Comparison of ENCODE assay signal across 10 cellular contexts in genomic region chr17:57899391-57899790, GRCh38. TPM values are rescaled to one million over a fixed set of nuclear protein-coding genes. Genes with fewer than 3 reads are reported as not detected.
DNase-seq lines count a peak whose midpoint lies in the region; ATAC-seq, FAIRE-seq and TF ChIP-seq lines count a peak whose summit lies in the region.
"Had no signal": no experiment of that assay in that cellular context is flagged by ENCODE, and none has a peak within 500 bp of the region (broad histone marks: within the 10 kb centered on the region; RNA-seq: fewer than 3 reads in every experiment).

No MANE protein-coding gene starts in this region.

- BruUV-seq in A673 (replicated peaks; lab: Mats Ljungman, UMichigan): no TSS peak

- no peaks in the 10 kb centered on the region for H3K36me3 ChIP-seq in bronchial epithelial cell (ENCODE audit: control insufficient read depth, insufficient read depth, low read length)
- no peaks in the 10 kb centered on the region for H3K36me3 ChIP-seq in lung (ENCODE audit: control insufficient read depth in 2 of 2, insufficient read depth in 2 of 2, low read length in 2 of 2)
- H3K36me3 ChIP-seq in A673 (ENCODE audit: insufficient read depth, low read length, poor library complexity, severe bottlenecking): no peaks in the 10 kb centered on the region

- H3K4me1 ChIP-seq in lung (ENCODE audit: control insufficient read depth in 2 of 2, insufficient read depth in 2 of 2, low read length in 2 of 2) (peaks cover 18 to 36% of the 10 kb centered on the region in 2 donors), A673 (ENCODE audit: insufficient read depth, low read length, poor library complexity, severe bottlenecking) (peaks cover 13% of the 10 kb centered on the region)

- FAIRE-seq in bronchial epithelial cell (lab: Jason Lieb, UNC): no peak

- no peaks in the 10 kb centered on the region for H3K9me3 Mint-ChIP-seq in type B pancreatic cell
- no peaks in the 10 kb centered on the region for H3K9me3 Mint-ChIP-seq in activated T-helper 2 cell treated with anti-CD3 and anti-CD28 coated beads, Interferon-gamma antibody, Interleukin-2, Interleukin-4, amounts not matched to agents 10 μg/mL and 5 μg/mL and 100 μg/mL, durations not matched to agents 14 hours and 24 hours and 36 hours

- POLR2A ChIA-PET in A673 (lab: Charles Lee; ENCODE audit: low non-redundant PET): no interaction called here

- DNase-seq in NCI-H82 (lab: John Stamatoyannopoulos, UW) (peak; percentile 59), NCI-H82 treated with DMSO at 0.1 percent for 48 hours (lab: John Stamatoyannopoulos, UW; ENCODE audit: unreplicated experiment) (no peak), bronchial epithelial cell (ENCODE audit: low read depth) (peak; percentile 75), lung (ENCODE audit: low spot score) (no peak), type B pancreatic cell (ENCODE audit: extremely low spot score, unreplicated experiment) (no peak), A673 (ENCODE audit: low spot score) (no peak)
- DNase-seq in activated T-helper 2 cell treated with anti-CD3 and anti-CD28 coated beads, Interferon-gamma antibody, Interleukin-2, Interleukin-4, amounts not matched to agents 10 μg/mL and 5 μg/mL and 100 μg/mL, durations not matched to agents 14 hours and 24 hours and 36 hours (ENCODE audit: low spot score): no peak
- DNase-seq: NCI-H1436; stimulated activated CD4-positive, alpha-beta T cell treated with anti-CD3 and anti-CD28 coated beads, Interleukin-4, amount 100 ng/mL, for 24 hours had no signal

- H3K36me3 Mint-ChIP-seq in type B pancreatic cell: no peaks in the 10 kb centered on the region
- H3K36me3 Mint-ChIP-seq in activated T-helper 2 cell treated with anti-CD3 and anti-CD28 coated beads, Interferon-gamma antibody, Interleukin-2, Interleukin-4, amounts not matched to agents 10 μg/mL and 5 μg/mL and 100 μg/mL, durations not matched to agents 14 hours and 24 hours and 36 hours (ENCODE audit: low read depth): no peaks in the 10 kb centered on the region

- H3K4me3 ChIP-seq in bronchial epithelial cell (ENCODE audit: low read depth, low read length): no peak overlapping the region
- H3K4me3 ChIP-seq in lung: no peak overlapping the region
- H3K4me3 ChIP-seq in A673 (ENCODE audit: low read depth, low read length, poor library complexity, severe bottlenecking): no peak overlapping the region

- H3K4me1 Mint-ChIP-seq in type B pancreatic cell (ENCODE audit: unreplicated experiment): peaks cover 57% of the 10 kb centered on the region
- H3K4me1 Mint-ChIP-seq in activated T-helper 2 cell treated with anti-CD3 and anti-CD28 coated beads, Interferon-gamma antibody, Interleukin-2, Interleukin-4, amounts not matched to agents 10 μg/mL and 5 μg/mL and 100 μg/mL, durations not matched to agents 14 hours and 24 hours and 36 hours (ENCODE audit: low read depth): peaks cover 16% of the 10 kb centered on the region

- no peak for TF ChIP-seq CTCF in bronchial epithelial cell (IDR thresholded peaks at IDR 0.05; ENCODE audit: insufficient read depth, low read length, severe bottlenecking)
- no peak for TF ChIP-seq CTCF in lung (IDR thresholded peaks at IDR 0.05; ENCODE audit: control extremely low read depth, extremely low read depth)
- no peak for TF ChIP-seq CTCF in type B pancreatic cell (conservative IDR thresholded peaks at IDR 0.05)
- no peak for TF ChIP-seq CTCF in A673 (conservative IDR thresholded peaks at IDR 0.05; ENCODE audit: low read depth, low read length)

- H3K9me3 ChIP-seq in lung (ENCODE audit: control insufficient read depth in 2 of 2, insufficient read depth in 1 of 2, low read length in 1 of 2) (no peaks in the 10 kb centered on the region), A673 (ENCODE audit: low read depth, low read length, poor library complexity, severe bottlenecking) (no peaks in the 10 kb centered on the region)

- H3K27ac Mint-ChIP-seq in type B pancreatic cell: peak overlapping the region; percentile 84
- no peak overlapping the region for H3K27ac Mint-ChIP-seq in activated T-helper 2 cell treated with anti-CD3 and anti-CD28 coated beads, Interferon-gamma antibody, Interleukin-2, Interleukin-4, amounts not matched to agents 10 μg/mL and 5 μg/mL and 100 μg/mL, durations not matched to agents 14 hours and 24 hours and 36 hours

- CTCF ChIA-PET in A673 (lab: Charles Lee): no interaction called here

- no peaks in the 10 kb centered on the region for H3K27me3 Mint-ChIP-seq in type B pancreatic cell
- no peaks in the 10 kb centered on the region for H3K27me3 Mint-ChIP-seq in activated T-helper 2 cell treated with anti-CD3 and anti-CD28 coated beads, Interferon-gamma antibody, Interleukin-2, Interleukin-4, amounts not matched to agents 10 μg/mL and 5 μg/mL and 100 μg/mL, durations not matched to agents 14 hours and 24 hours and 36 hours (ENCODE audit: low read depth)

- ATAC-seq in lung (ENCODE audit: insufficient read depth, low FRiP score): no peak
- no peak for ATAC-seq in GM21619 (IDR thresholded peaks at IDR 0.05; ENCODE audit: unreplicated experiment)

- H3K4me3 Mint-ChIP-seq in type B pancreatic cell: peak overlapping the region; percentile 27
- H3K4me3 Mint-ChIP-seq in activated T-helper 2 cell treated with anti-CD3 and anti-CD28 coated beads, Interferon-gamma antibody, Interleukin-2, Interleukin-4, amounts not matched to agents 10 μg/mL and 5 μg/mL and 100 μg/mL, durations not matched to agents 14 hours and 24 hours and 36 hours (ENCODE audit: low read depth): no peak overlapping the region

- 38 to 55% methylated on average over 8 of the region's 8 CpGs for WGBS in lung, 2 donors

- H3K27ac ChIP-seq in lung (ENCODE audit: low read depth in 1 of 2, low read length in 1 of 2): peak overlapping the region; percentile 76 to 93
- H3K27ac ChIP-seq in A673 (ENCODE audit: low read depth, low read length, poor library complexity, severe bottlenecking): no peak overlapping the region

- intact Hi-C loops in activated T-helper 2 cell treated with anti-CD3 and anti-CD28 coated beads, Interferon-gamma antibody, Interleukin-2, Interleukin-4, amounts not matched to agents 10 μg/mL and 5 μg/mL and 100 μg/mL, durations not matched to agents 14 hours and 24 hours and 36 hours (cut with micrococcal nuclease): no loop called here
- intact Hi-C loops in A673 (cut with micrococcal nuclease; ENCODE audit: unreplicated experiment): no loop called here

- H3K27me3 ChIP-seq in bronchial epithelial cell (ENCODE audit: control insufficient read depth, insufficient read depth, low read length): no peaks in the 10 kb centered on the region
- no peaks in the 10 kb centered on the region for H3K27me3 ChIP-seq in lung (ENCODE audit: control insufficient read depth, insufficient read depth)
- H3K27me3 ChIP-seq in A673 (replicated peaks; ENCODE audit: insufficient read depth, low read depth, low read length, poor library complexity): no peaks in the 10 kb centered on the region

RNA-seq across cellular contexts. Expression of gene MRPS23, which starts 49.5 kb away (rescaled TPM):
- total RNA-seq in bronchial epithelial cell: 40.5 and 49.7 TPM in 2 replicates
- total RNA-seq in lung: 10 to 100 TPM; 15.7 to 43.2 TPM
- 10 to 100 TPM; 19.9 to 44.9 TPM for polyA plus RNA-seq in lung
- total RNA-seq in type B pancreatic cell (ENCODE audit: low replicate concordance): 35.5 and 46.9 TPM in 2 replicates
- total RNA-seq in activated T-helper 2 cell treated with anti-CD3 and anti-CD28 coated beads, Interferon-gamma antibody, Interleukin-2, Interleukin-4, amounts not matched to agents 10 μg/mL and 5 μg/mL and 100 μg/mL, durations not matched to agents 14 hours and 24 hours and 36 hours: 69.5 and 71.6 TPM in 2 replicates
- 94.2 and 100 TPM in 2 replicates for total RNA-seq in A673 (2021)

RNA-seq across cellular contexts. Expression of gene CUEDC1, which starts 55.8 kb away (rescaled TPM):
- 3.4 and 6.9 TPM in 2 replicates for total RNA-seq in bronchial epithelial cell
- total RNA-seq in lung: 10 to 100 TPM; 19.7 to 55.7 TPM
- polyA plus RNA-seq in lung: 10 to 100 TPM; 22.9 to 35.5 TPM
- total RNA-seq in type B pancreatic cell (ENCODE audit: low replicate concordance): 29.8 and 31.3 TPM in 2 replicates
- total RNA-seq in activated T-helper 2 cell treated with anti-CD3 and anti-CD28 coated beads, Interferon-gamma antibody, Interleukin-2, Interleukin-4, amounts not matched to agents 10 μg/mL and 5 μg/mL and 100 μg/mL, durations not matched to agents 14 hours and 24 hours and 36 hours: 0.30 and 0.34 TPM in 2 replicates
- 53.5 and 55.6 TPM in 2 replicates for total RNA-seq in A673 (2021)

Comparison
In these comparisons a context has a peak if more than half of its experiments do, and no peak if none do; other contexts are left out.
1. DNase-seq: peak in NCI-H82 (single experiment) and bronchial epithelial cell (single experiment); none in NCI-H82 treated with DMSO at 0.1 percent for 48 hours (single experiment), lung (single experiment), type B pancreatic cell (single experiment), activated T-helper 2 cell treated with anti-CD3 and anti-CD28 coated beads, Interferon-gamma antibody, Interleukin-2, Interleukin-4, amounts not matched to agents 10 μg/mL and 5 μg/mL and 100 μg/mL, durations not matched to agents 14 hours and 24 hours and 36 hours (single experiment) and A673 (single experiment).